Comparison of ENCODE assay signal across 8 cellular contexts in the genomic region with DNA sequence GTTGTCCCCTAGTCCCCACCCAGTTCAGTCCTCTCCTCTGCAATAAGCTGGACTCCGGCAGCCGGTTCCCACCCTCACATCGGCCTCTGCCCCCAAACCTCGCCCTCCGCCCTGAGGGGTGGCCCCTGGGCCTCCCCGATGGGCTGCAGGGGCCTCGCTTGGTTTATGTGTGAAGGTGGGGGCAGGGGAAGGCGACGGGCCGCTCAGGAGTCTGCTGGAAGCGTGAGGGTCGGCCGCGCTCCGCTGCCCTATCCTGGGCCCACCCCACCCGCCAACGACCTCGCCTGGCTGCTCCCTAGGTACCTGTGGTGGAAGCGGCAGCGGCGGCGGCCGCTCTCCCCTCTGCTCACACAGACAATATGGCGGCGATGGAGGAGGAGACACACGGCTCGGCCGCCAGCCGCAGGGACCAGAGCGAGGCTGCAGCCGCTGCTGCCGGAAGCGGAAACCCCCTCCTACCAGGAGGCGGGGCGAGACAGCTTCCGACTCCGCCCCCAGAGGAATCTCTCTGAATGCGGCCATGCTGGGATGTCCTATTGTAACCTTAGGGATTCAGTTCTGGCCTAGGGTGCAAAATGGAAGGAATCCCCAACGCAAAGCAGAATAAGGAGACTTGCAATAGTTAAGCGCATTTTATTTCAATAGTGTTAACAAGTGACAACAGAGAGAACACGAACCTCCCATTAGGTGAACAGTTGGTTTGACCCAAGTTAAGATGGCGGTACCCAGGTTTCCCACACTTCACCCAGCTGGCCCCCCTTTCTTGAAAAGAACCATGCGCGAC. TPM values are rescaled to one million over a fixed set of nuclear protein-coding genes. Genes with fewer than 3 reads are reported as not detected.
A peak's percentile ranks its signal among the peaks of the same experiment; 100 is the strongest.
DNase-seq lines count a peak whose midpoint lies in the region; ATAC-seq and TF ChIP-seq lines count a peak whose summit lies in the region.

A gene (minus strand): TSS at position 422 of the 784 bp plus-strand sequence. CDS start 35,239 bp downstream, outside the sequence.

- H3K79me2 ChIP-seq in DOHH2 (ENCODE audit: control insufficient read depth, low read length) (peaks cover 50% of the 10 kb centered on the region), GM23338 (replicated peaks; ENCODE audit: insufficient read depth) (peaks cover 50% of the 10 kb centered on the region)

- H3K27me3 ChIP-seq in DOHH2 (ENCODE audit: control insufficient read depth, low read length) (no peaks in the 10 kb centered on the region), GM23338 (ENCODE audit: insufficient read depth) (peaks cover 9% of the 10 kb centered on the region; the same call in 1 of the 2 replicates)

- H3K4me1 Mint-ChIP-seq in GM23338 (peaks cover 44% of the 10 kb centered on the region), naive B cell (peaks cover 40 to 56% (median 55%) of the 10 kb centered on the region in 3 donors)
- H3K4me1 Mint-ChIP-seq in stimulated activated memory B cell treated with anti-CD40 and anti-IgM and Interleukin-4, amounts not matched to agents 10 μg/mL and 1 μg/mL and 100 μg/mL, for 72 hours: peaks cover 51% of the 10 kb centered on the region

- H4K20me1 ChIP-seq in DOHH2 (ENCODE audit: control insufficient read depth, insufficient read depth, low read depth, low read length) (peaks cover 14% of the 10 kb centered on the region; the same call in 1 of the 2 replicates), GM23338 (replicated peaks; ENCODE audit: insufficient read depth) (peaks cover 42% of the 10 kb centered on the region)

- TF ChIP-seq CTCF in DOHH2 (IDR thresholded peaks at IDR 0.05; ENCODE audit: low read depth, low read length, poor library complexity, severe bottlenecking): no peak
- no peak for TF ChIP-seq CTCF in GM23338 (conservative IDR thresholded peaks at IDR 0.05; ENCODE audit: low read depth in 2 of 2)

- H3K4me3 ChIP-seq in DOHH2 (ENCODE audit: low read length): peak within 1 kb of the TSS; percentile 95
- peak within 1 kb of the TSS; percentile 98 for H3K4me3 ChIP-seq in GM23338

- H3K4me1 ChIP-seq in DOHH2 (ENCODE audit: control insufficient read depth, low read length): peaks cover 45% of the 10 kb centered on the region
- peaks cover 32% of the 10 kb centered on the region for H3K4me1 ChIP-seq in GM23338 (ENCODE audit: insufficient read depth)

- H3K36me3 Mint-ChIP-seq in GM23338 (ENCODE audit: low read depth): peaks cover 25% of the 10 kb centered on the region
- no peaks in the 10 kb centered on the region for H3K36me3 Mint-ChIP-seq in naive B cell
- peaks cover 22% of the 10 kb centered on the region for H3K36me3 Mint-ChIP-seq in stimulated activated memory B cell treated with anti-CD40 and anti-IgM and Interleukin-4, amounts not matched to agents 10 μg/mL and 1 μg/mL and 100 μg/mL, for 72 hours

- peaks cover 3% of the 10 kb centered on the region; the same call in 1 of the 3 replicates for H3K9me3 Mint-ChIP-seq in GM23338
- peaks cover 0 to 5% (median 0%) of the 10 kb centered on the region in 7 donors for H3K9me3 Mint-ChIP-seq in naive B cell
- H3K9me3 Mint-ChIP-seq in stimulated activated memory B cell treated with anti-CD40 and anti-IgM and Interleukin-4, amounts not matched to agents 10 μg/mL and 1 μg/mL and 100 μg/mL, for 72 hours: peaks cover 4% of the 10 kb centered on the region

- ATAC-seq in GM23338: peak; percentile 95
- peak; percentile 90 to 93 for ATAC-seq in naive B cell (ENCODE audit: low read depth in 2 of 2)
- ATAC-seq in stimulated activated memory B cell treated with anti-CD40 and anti-IgM and Interleukin-4, amounts not matched to agents 10 μg/mL and 1 μg/mL and 100 μg/mL, for 72 hours: peak; percentile 98

- H3K27ac ChIP-seq in DOHH2 (ENCODE audit: low read depth, low read length) (peak within 1 kb of the TSS; percentile 64), GM23338 (ENCODE audit: low read depth) (peak within 1 kb of the TSS; percentile 93)

- peak within 1 kb of the TSS; percentile 1 for H2AFZ ChIP-seq in GM23338

- H3K27ac Mint-ChIP-seq in GM23338 (peak within 1 kb of the TSS; percentile 99), naive B cell (peak within 1 kb of the TSS; percentile 98 to 100 (median 99))
- H3K27ac Mint-ChIP-seq in stimulated activated memory B cell treated with anti-CD40 and anti-IgM and Interleukin-4, amounts not matched to agents 10 μg/mL and 1 μg/mL and 100 μg/mL, for 72 hours: peak within 1 kb of the TSS; percentile 98

- H3K9me3 ChIP-seq in DOHH2 (ENCODE audit: control insufficient read depth, insufficient read depth, low read length): peaks cover 3% of the 10 kb centered on the region; the same call in 1 of the 2 replicates

- peak within 1 kb of the TSS; percentile 84 for H3K4me2 ChIP-seq in DOHH2 (ENCODE audit: low read length)
- H3K4me2 ChIP-seq in GM23338: peak within 1 kb of the TSS; percentile 92

- H3K4me3 Mint-ChIP-seq in GM23338: peak within 1 kb of the TSS; percentile 88
- H3K4me3 Mint-ChIP-seq in naive B cell: peak within 1 kb of the TSS; percentile 84 to 99 (median 98)
- H3K4me3 Mint-ChIP-seq in stimulated activated memory B cell treated with anti-CD40 and anti-IgM and Interleukin-4, amounts not matched to agents 10 μg/mL and 1 μg/mL and 100 μg/mL, for 72 hours: peak within 1 kb of the TSS; percentile 92

- H3F3A ChIP-seq in DOHH2 (ENCODE audit: control insufficient read depth, insufficient read depth) (no peaks in the 10 kb centered on the region), GM23338 (replicated peaks; ENCODE audit: low read depth) (no peaks in the 10 kb centered on the region)

- DNase-seq in GM23338 (ENCODE audit: low spot score): peak; percentile 98
- peak; percentile 95 for DNase-seq in LHCN-M2 (ENCODE audit: low read depth)
- peak; percentile 97 for DNase-seq in RPMI8226
- peak; percentile 93 to 95 for DNase-seq in activated T-helper 1 cell treated with anti-CD3 and anti-CD28 coated beads, Interleukin-2, amount 50 U/mL, for 16 hours (ENCODE audit: low read depth in 1 of 2, low spot score in 1 of 2)
- DNase-seq in fibroblast of gingiva (ENCODE audit: low read depth): peak; percentile 94
- peak; percentile 97 for DNase-seq in naive B cell

- H3K9me2 ChIP-seq in DOHH2 (replicated peaks; ENCODE audit: control insufficient read depth, low read length) (no peaks in the 10 kb centered on the region), GM23338 (ENCODE audit: insufficient read depth) (no peaks in the 10 kb centered on the region)

- H3K27me3 Mint-ChIP-seq in GM23338 (ENCODE audit: insufficient read depth, low read depth, poor library complexity): peaks cover 5% of the 10 kb centered on the region
- H3K27me3 Mint-ChIP-seq in naive B cell: peaks cover 8 to 17% (median 13%) of the 10 kb centered on the region in 3 donors
- H3K27me3 Mint-ChIP-seq in stimulated activated memory B cell treated with anti-CD40 and anti-IgM and Interleukin-4, amounts not matched to agents 10 μg/mL and 1 μg/mL and 100 μg/mL, for 72 hours: no peaks in the 10 kb centered on the region

- H3K36me3 ChIP-seq in DOHH2 (ENCODE audit: control insufficient read depth, low read length) (peaks cover 35% of the 10 kb centered on the region), GM23338 (ENCODE audit: insufficient read depth) (no peaks in the 10 kb centered on the region)

TF ChIP-seq in GM23338, 12 proteins besides CTCF, POLR2A, EP300 and RAD21:
- TF ChIP-seq, protein P1, sequence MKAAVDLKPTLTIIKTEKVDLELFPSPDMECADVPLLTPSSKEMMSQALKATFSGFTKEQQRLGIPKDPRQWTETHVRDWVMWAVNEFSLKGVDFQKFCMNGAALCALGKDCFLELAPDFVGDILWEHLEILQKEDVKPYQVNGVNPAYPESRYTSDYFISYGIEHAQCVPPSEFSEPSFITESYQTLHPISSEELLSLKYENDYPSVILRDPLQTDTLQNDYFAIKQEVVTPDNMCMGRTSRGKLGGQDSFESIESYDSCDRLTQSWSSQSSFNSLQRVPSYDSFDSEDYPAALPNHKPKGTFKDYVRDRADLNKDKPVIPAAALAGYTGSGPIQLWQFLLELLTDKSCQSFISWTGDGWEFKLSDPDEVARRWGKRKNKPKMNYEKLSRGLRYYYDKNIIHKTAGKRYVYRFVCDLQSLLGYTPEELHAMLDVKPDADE (IDR thresholded peaks at IDR 0.05): peak; percentile 89
- TF ChIP-seq POLR2AphosphoS5 (IDR thresholded peaks at IDR 0.05; ENCODE audit: low read depth): peak; percentile 95
- TF ChIP-seq CREB1 (CRISPR knock-in tag; IDR thresholded peaks at IDR 0.05; ENCODE audit: low read depth): no peak
- TF ChIP-seq, protein P2, sequence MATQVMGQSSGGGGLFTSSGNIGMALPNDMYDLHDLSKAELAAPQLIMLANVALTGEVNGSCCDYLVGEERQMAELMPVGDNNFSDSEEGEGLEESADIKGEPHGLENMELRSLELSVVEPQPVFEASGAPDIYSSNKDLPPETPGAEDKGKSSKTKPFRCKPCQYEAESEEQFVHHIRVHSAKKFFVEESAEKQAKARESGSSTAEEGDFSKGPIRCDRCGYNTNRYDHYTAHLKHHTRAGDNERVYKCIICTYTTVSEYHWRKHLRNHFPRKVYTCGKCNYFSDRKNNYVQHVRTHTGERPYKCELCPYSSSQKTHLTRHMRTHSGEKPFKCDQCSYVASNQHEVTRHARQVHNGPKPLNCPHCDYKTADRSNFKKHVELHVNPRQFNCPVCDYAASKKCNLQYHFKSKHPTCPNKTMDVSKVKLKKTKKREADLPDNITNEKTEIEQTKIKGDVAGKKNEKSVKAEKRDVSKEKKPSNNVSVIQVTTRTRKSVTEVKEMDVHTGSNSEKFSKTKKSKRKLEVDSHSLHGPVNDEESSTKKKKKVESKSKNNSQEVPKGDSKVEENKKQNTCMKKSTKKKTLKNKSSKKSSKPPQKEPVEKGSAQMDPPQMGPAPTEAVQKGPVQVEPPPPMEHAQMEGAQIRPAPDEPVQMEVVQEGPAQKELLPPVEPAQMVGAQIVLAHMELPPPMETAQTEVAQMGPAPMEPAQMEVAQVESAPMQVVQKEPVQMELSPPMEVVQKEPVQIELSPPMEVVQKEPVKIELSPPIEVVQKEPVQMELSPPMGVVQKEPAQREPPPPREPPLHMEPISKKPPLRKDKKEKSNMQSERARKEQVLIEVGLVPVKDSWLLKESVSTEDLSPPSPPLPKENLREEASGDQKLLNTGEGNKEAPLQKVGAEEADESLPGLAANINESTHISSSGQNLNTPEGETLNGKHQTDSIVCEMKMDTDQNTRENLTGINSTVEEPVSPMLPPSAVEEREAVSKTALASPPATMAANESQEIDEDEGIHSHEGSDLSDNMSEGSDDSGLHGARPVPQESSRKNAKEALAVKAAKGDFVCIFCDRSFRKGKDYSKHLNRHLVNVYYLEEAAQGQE (IDR thresholded peaks at IDR 0.05; ENCODE audit: unreplicated experiment): no peak
- no peak for TF ChIP-seq EZH2 (IDR thresholded peaks at IDR 0.05; ENCODE audit: low read depth, unreplicated experiment)
- no peak for TF ChIP-seq NANOG (IDR thresholded peaks at IDR 0.05; ENCODE audit: borderline replicate concordance)

RNA-seq across cellular contexts. Expression of the gene that starts here (rescaled TPM):
- total RNA-seq in GM23338 (2014; rRNA removed; shearing (Covaris generic)): 244 and 252 TPM in 2 replicates
- polyA plus RNA-seq in GM23338 (2016; fragmentation: Nextera tagmentation; extraction: Ambion mirVana) (73.2 and 85.1 TPM in 2 replicates), naive B cell (ENCODE audit: low read depth in 6 of 6) (10 to 100 TPM; 47.4 to 78.4 (median 63.2) TPM)
- 116 and 137 TPM in 2 replicates for total RNA-seq in LHCN-M2 (2014; rRNA removed)
- polyA plus RNA-seq in LHCN-M2 (2012): 50.2 TPM

Comparison
In these comparisons a context has a peak if more than half of its experiments do, and no peak if none do; other contexts are left out.
1. Peak in every context shown above with its lines: DNase-seq, ATAC-seq, H3K4me3 ChIP-seq and H3K27ac ChIP-seq.